Comparison of ENCODE assay signal across 9 cellular contexts in the genomic region with DNA sequence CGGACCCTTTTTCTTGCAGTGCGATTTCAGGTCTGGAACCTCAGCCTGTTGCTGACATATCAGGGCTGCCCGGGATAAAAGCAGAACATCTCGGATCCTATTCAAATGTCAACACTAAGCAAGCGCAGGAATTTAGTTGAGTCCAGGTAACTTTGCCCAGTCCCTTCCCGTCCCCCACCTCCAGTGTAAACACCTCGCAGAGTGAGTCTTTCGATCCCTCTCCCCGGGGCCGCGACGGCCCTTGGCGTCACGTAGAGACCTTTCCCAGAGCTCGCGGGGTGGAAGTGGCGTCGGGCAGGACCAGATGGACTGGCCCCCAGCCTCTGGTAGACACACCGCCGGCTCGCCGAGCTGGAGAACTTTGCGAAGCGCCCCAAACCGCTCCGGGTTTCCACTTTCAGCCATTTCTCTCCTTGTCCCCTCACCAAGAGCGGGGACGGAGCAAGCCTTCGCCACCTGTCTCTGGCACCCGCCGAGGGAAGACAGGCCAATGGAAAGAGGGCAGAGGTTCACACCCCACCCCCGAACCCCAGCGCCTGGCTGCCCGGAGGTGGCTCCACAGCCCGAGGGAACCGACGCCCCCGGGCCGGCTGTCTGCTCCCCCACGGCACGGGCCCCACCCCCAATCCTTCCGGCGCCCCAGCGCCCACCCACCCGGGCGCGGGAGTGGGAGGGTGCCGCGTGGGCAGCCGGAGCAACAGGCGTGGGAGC. TPM values are rescaled to one million over a fixed set of nuclear protein-coding genes. Genes with fewer than 3 reads are reported as not detected.
DNase-seq lines count a peak whose midpoint lies in the region; ATAC-seq lines count a peak whose summit lies in the region.
"Had no signal": no experiment of that assay in that cellular context is flagged by ENCODE, and none has a peak within 500 bp of the region (broad histone marks: within the 10 kb centered on the region; RNA-seq: fewer than 3 reads in every experiment).

No MANE protein-coding gene starts in this region.

- H3K4me1 ChIP-seq in HUES48 (ENCODE audit: control insufficient read depth, insufficient read depth, low read length) (no peaks in the 10 kb centered on the region; the same call in 1 of the 2 replicates), iPS-18a (ENCODE audit: control insufficient read depth, low read depth, low read length) (peaks cover 10% of the 10 kb centered on the region)

- peaks cover 70% of the 10 kb centered on the region for H3K27me3 ChIP-seq in HUES48 (ENCODE audit: control insufficient read depth, insufficient read depth, low read length)
- peaks cover 69% of the 10 kb centered on the region for H3K27me3 ChIP-seq in iPS-18a (ENCODE audit: control insufficient read depth, insufficient read depth, low read length)

- no peaks in the 10 kb centered on the region for H3K9me3 Mint-ChIP-seq in activated T-cell treated with anti-CD3 and anti-CD28 coated beads, Interleukin-2, amount 50 U/mL, for 4 hours

- peak overlapping the region; percentile 60 for H3K4me3 ChIP-seq in HUES48 (ENCODE audit: low read depth, low read length)
- H3K4me3 ChIP-seq in iPS-18a (ENCODE audit: low read length) = peak overlapping the region; percentile 48
- H3K4me3 ChIP-seq: K562 had no signal

- peaks cover 65% of the 10 kb centered on the region for H3K27me3 Mint-ChIP-seq in activated T-cell treated with anti-CD3 and anti-CD28 coated beads, Interleukin-2, amount 50 U/mL, for 4 hours (ENCODE audit: low read depth)

- DNase-seq in activated T-cell treated with anti-CD3 and anti-CD28 coated beads, Interleukin-2, amount 50 U/mL, for 4 hours = no peak
- peak; percentile 24 for DNase-seq in stimulated activated CD8-positive, alpha-beta memory T cell treated with anti-CD3 and anti-CD28 coated beads, Interleukin-4, amount 100 ng/mL, for 48 hours

- peak in 1 of 2 donors; percentile 15 for ATAC-seq in activated T-cell treated with anti-CD3 and anti-CD28 coated beads, Interleukin-2, amount 50 U/mL, for 4 hours
- ATAC-seq in GM21381 (IDR thresholded peaks at IDR 0.05; ENCODE audit: unreplicated experiment) = no peak
- ATAC-seq in HG03139 (IDR thresholded peaks at IDR 0.05; ENCODE audit: unreplicated experiment) = no peak
- no peak for ATAC-seq in GM18511 (IDR thresholded peaks at IDR 0.05; ENCODE audit: unreplicated experiment)
- no peak for ATAC-seq in HG03039 (IDR thresholded peaks at IDR 0.05; ENCODE audit: unreplicated experiment)
- ATAC-seq: K562 had no signal

- H3K4me1 Mint-ChIP-seq in activated T-cell treated with anti-CD3 and anti-CD28 coated beads, Interleukin-2, amount 50 U/mL, for 4 hours (ENCODE audit: low read depth) = peaks cover 18% of the 10 kb centered on the region

- H3K9ac ChIP-seq in HUES48 (ENCODE audit: low read depth, low read length) (no peak overlapping the region), iPS-18a (ENCODE audit: low read length) (no peak overlapping the region)

- H3K36me3 ChIP-seq in HUES48 (ENCODE audit: control insufficient read depth, insufficient read depth, low read length) (no peaks in the 10 kb centered on the region), iPS-18a (ENCODE audit: control insufficient read depth, low read depth, low read length) (no peaks in the 10 kb centered on the region)

- H3K27ac ChIP-seq in HUES48 (ENCODE audit: low read depth, low read length) = no peak overlapping the region
- H3K27ac ChIP-seq in iPS-18a (ENCODE audit: low read length) = no peak overlapping the region

- H3K9me3 ChIP-seq in HUES48 (ENCODE audit: control insufficient read depth, insufficient read depth, low read length) (no peaks in the 10 kb centered on the region), iPS-18a (ENCODE audit: control insufficient read depth, low read depth, low read length) (no peaks in the 10 kb centered on the region)

- no peaks in the 10 kb centered on the region for H3K36me3 Mint-ChIP-seq in activated T-cell treated with anti-CD3 and anti-CD28 coated beads, Interleukin-2, amount 50 U/mL, for 4 hours (ENCODE audit: insufficient read depth)

- H3K4me3 Mint-ChIP-seq in activated T-cell treated with anti-CD3 and anti-CD28 coated beads, Interleukin-2, amount 50 U/mL, for 4 hours = peak overlapping the region; percentile 54

RNA-seq across cellular contexts. Expression of a gene that starts 0.6 kb away (rescaled TPM):
- total RNA-seq in activated T-cell treated with anti-CD3 and anti-CD28 coated beads, Interleukin-2, amount 50 U/mL, for 4 hours = not detected
- total RNA-seq: K562 had no signal
